ENCODE assay signal across 24 cellular contexts in the genomic region with DNA sequence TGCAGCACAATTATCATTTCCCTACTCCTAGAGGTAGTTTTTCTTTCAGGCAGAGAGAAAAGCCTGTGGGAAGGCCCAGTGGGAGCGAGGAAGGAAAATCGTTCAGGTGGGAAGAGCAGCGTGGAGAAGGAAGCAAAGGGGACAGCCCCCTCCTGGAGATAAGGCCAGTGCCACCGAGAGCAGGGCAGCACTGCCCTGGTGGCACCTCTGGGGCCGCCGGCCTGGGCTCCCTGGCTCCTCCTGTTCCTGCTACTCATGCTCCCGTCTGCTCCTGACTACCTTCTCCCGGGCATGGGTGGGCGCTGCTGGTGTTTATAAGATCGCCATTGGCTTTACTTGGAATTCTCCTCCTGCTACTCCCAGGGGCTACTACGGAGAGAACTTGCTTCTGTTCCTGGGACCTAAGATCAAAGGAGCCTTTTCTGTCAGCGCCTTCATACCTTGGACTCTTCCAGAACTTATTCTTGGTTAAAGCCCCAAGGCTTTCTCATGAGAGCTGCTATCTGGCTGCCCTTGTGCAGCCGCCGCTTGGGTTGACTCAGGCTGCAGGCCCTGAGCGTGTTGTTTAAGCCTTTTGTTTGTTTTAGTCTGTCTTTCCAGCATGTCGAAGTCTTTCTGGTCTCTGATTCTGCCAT.
"Had no signal": no experiment of that assay in that cellular context is flagged by ENCODE, and none has a peak within 500 bp of the region (broad histone marks: within the 10 kb centered on the region; RNA-seq: fewer than 3 reads in every experiment).

No MANE protein-coding gene starts in this region.

- H3K27me3 ChIP-seq: brain microvascular endothelial cell had no signal

- DNase-seq: activated B cell treated with CpG ODN at 0.5 μM for 24 hours; activated CD4-positive, alpha-beta memory T cell treated with anti-CD3 and anti-CD28 coated beads, Interleukin-2, amount 10 ng/mL, durations not matched to agents 7 days and 5 days; activated CD4-positive, alpha-beta T cell treated with anti-CD3 and anti-CD28 coated beads for 48 hours; activated CD8-positive, alpha-beta memory T cell treated with anti-CD3 and anti-CD28 coated beads, Interleukin-2, amount 50 U/mL, for 48 hours; activated gamma-delta T cell; activated naive CD4-positive, alpha-beta T cell; activated naive CD4-positive, alpha-beta T cell treated with anti-CD3 and anti-CD28 coated beads, Interleukin-2, amount 50 U/mL, for 16 hours; activated T-cell treated with anti-CD3 and anti-CD28 coated beads for 4 hours; activated T-cell treated with anti-CD3 and anti-CD28 coated beads, Interleukin-2, amount 50 U/mL, for 24 hours; activated T-cell treated with anti-CD3 and anti-CD28 coated beads, Interleukin-2, amount 50 U/mL, for 72 hours; amniotic stem cell; anterior cingulate cortex; brain microvascular endothelial cell; cortex of kidney; dermis blood vessel endothelial cell; effector CD4-positive, alpha-beta T cell; effector memory CD8-positive, alpha-beta T cell; foreskin fibroblast; head of caudate nucleus; SW 1271; T-cell; T1000; WERI-Rb-1 had no signal

- H3K27ac ChIP-seq: brain microvascular endothelial cell, epithelial cell of prostate, WERI-Rb-1 had no signal

- H3K36me3 ChIP-seq: brain microvascular endothelial cell, WERI-Rb-1 had no signal
